ENCODE assay signal across 9 cellular contexts in genomic region chr5:177554474-177555111, GRCh38. TPM values are rescaled to one million over a fixed set of nuclear protein-coding genes. Genes with fewer than 3 reads are reported as not detected.
DNase-seq lines count a peak whose midpoint lies in the region; ATAC-seq, FAIRE-seq and TF ChIP-seq lines count a peak whose summit lies in the region.
"Had no signal": no experiment of that assay in that cellular context is flagged by ENCODE, and none has a peak within 500 bp of the region (broad histone marks: within the 10 kb centered on the region; RNA-seq: fewer than 3 reads in every experiment).

Gene FAM193B (minus strand): TSS chr5:177554563. CDS start chr5:177554458, 105 bp downstream.

- BruUV-seq in HepG2 (replicated peaks; lab: Mats Ljungman, UMichigan), result TSS peak; percentile 39

- TF ChIP-seq EP300 in HepG2 (IDR thresholded peaks at IDR 0.05; ENCODE audit: low read depth in 2 of 2, low read length in 2 of 2) (no peak), HepG2 (CRISPR knock-in tag; IDR thresholded peaks at IDR 0.05; ENCODE audit: borderline replicate concordance) (no peak; the same call in 1 of the 2 replicates)

- peak; percentile 45 for TF ChIP-seq CTCF in HepG2 (CRISPR knock-in tag; IDR thresholded peaks at IDR 0.05)

- DNase-seq in GM19240 (ENCODE audit: insufficient read length, low spot score) (peak; percentile 100), NCI-H69 (lab: John Stamatoyannopoulos, UW) (peak; percentile 97), HepG2 (ENCODE audit: low spot score) (peak; percentile 85)
- peak; percentile 91 to 94 for DNase-seq in activated CD4-positive, alpha-beta T cell treated with anti-CD3 and anti-CD28 coated beads, Interleukin-2, amount 50 U/mL, for 24 hours (ENCODE audit: low read depth in 1 of 2, low spot score in 1 of 2)
- DNase-seq in stimulated activated CD4-positive, alpha-beta T cell treated with anti-CD3 and anti-CD28 coated beads, Interleukin-2, amount 100 ng/mL, for 48 hours, result peak; percentile 93 to 94

- peaks cover 34% of the 10 kb centered on the region for H3K36me3 ChIP-seq in BLaER1
- peaks cover 5 to 18% of the 10 kb centered on the region in 2 experiments; a peak in 4 of 5 replicates for H3K36me3 ChIP-seq in HepG2 (replicated peaks in 1 of 2; ENCODE audit: control insufficient read depth in 1 of 2, insufficient read depth in 2 of 2, low read length in 2 of 2)

- peaks cover 46% of the 10 kb centered on the region for H4K20me1 ChIP-seq in BLaER1
- H4K20me1 ChIP-seq in HepG2 (ENCODE audit: insufficient read depth, low read length), result peaks cover 7% of the 10 kb centered on the region; the same call in 1 of the 2 replicates

- peak; percentile 67 for ATAC-seq in HG03457 (IDR thresholded peaks at IDR 0.05; ENCODE audit: unreplicated experiment)
- ATAC-seq in HepG2, result peak; percentile 78

- H3K27me3 ChIP-seq in BLaER1 (no peaks in the 10 kb centered on the region), HepG2 (ENCODE audit: control insufficient read depth in 1 of 2, insufficient read depth in 2 of 2, low read length in 2 of 2) (no peaks in the 10 kb centered on the region)

- FAIRE-seq in HepG2 (lab: Jason Lieb, UNC), result peak; percentile 50
- FAIRE-seq: islet of Langerhans had no signal

- H3K4me1 ChIP-seq in BLaER1, result peaks cover 27% of the 10 kb centered on the region
- peaks cover 59% of the 10 kb centered on the region for H3K4me1 ChIP-seq in HepG2 (ENCODE audit: insufficient read depth, low read length)

- H3K9ac ChIP-seq in BLaER1 (peak within 1 kb of the TSS; percentile 94), HepG2 (ENCODE audit: insufficient read depth, low read depth, low read length) (peak within 1 kb of the TSS; percentile 86)

- no peak for TF ChIP-seq POLR2A in HepG2 (IDR thresholded peaks at IDR 0.05; ENCODE audit: insufficient read depth in 1 of 2, low read depth in 2 of 2, low read length in 2 of 2)

- H3K9me3 ChIP-seq in BLaER1, result no peaks in the 10 kb centered on the region
- no peaks in the 10 kb centered on the region for H3K9me3 ChIP-seq in HepG2 (ENCODE audit: low read length)

- H2AFZ ChIP-seq in HepG2 (ENCODE audit: low read length), result peak within 1 kb of the TSS; percentile 59

- no peak for TF ChIP-seq RAD21 in HepG2 (CRISPR knock-in tag; IDR thresholded peaks at IDR 0.05)

- H3K27me3 Mint-ChIP-seq in dendritic cell treated with granulocyte-macrophage colony-stimulating factor and Interleukin-4, amounts not matched to agents 40 ng/mL and 50 ng/mL, for 4 days, result peaks cover 2% of the 10 kb centered on the region

- H3K27ac ChIP-seq in BLaER1, result peak within 1 kb of the TSS; percentile 92
- peak within 1 kb of the TSS; percentile 56 for H3K27ac ChIP-seq in HepG2 (ENCODE audit: extremely low read length, insufficient read depth, low read length)

- peaks cover 32% of the 10 kb centered on the region for H3K4me1 Mint-ChIP-seq in dendritic cell treated with granulocyte-macrophage colony-stimulating factor and Interleukin-4, amounts not matched to agents 40 ng/mL and 50 ng/mL, for 4 days (ENCODE audit: low read depth)

- CTCF ChIA-PET in HepG2 (lab: Yijun Ruan, JAX; ENCODE audit: low intra/inter-chr PET ratio, low total read pairs), result no interaction called here

- peaks cover 25% of the 10 kb centered on the region for H3K36me3 Mint-ChIP-seq in dendritic cell treated with granulocyte-macrophage colony-stimulating factor and Interleukin-4, amounts not matched to agents 40 ng/mL and 50 ng/mL, for 4 days (ENCODE audit: low read depth)

- H3K9me3 Mint-ChIP-seq in dendritic cell treated with granulocyte-macrophage colony-stimulating factor and Interleukin-4, amounts not matched to agents 40 ng/mL and 50 ng/mL, for 4 days, result no peaks in the 10 kb centered on the region

- WGBS in HepG2 (ENCODE audit: low lambda C conversion rate), result 22% methylated on average over 20 of the region's 49 CpGs

- intact Hi-C loops in dendritic cell treated with granulocyte-macrophage colony-stimulating factor and Interleukin-4, amounts not matched to agents 40 ng/mL and 50 ng/mL, for 4 days (cut with micrococcal nuclease), result loop anchor here (1.0 to 5.0 kb wide), 2 partner anchors 37 to 43 kb away; no protein-coding TSS in a partner anchor
- intact Hi-C loops in HepG2 (cut with micrococcal nuclease; ENCODE audit: unreplicated experiment), result loop anchor here (5.0 kb wide), 1 partner anchor 37 kb away; the partner anchor contains the start of gene DDX41

- H3K4me2 ChIP-seq in BLaER1, result peak within 1 kb of the TSS; percentile 92
- peak within 1 kb of the TSS; percentile 88 for H3K4me2 ChIP-seq in HepG2 (ENCODE audit: low read depth, low read length)

- peak within 1 kb of the TSS; percentile 81 for H3K4me3 Mint-ChIP-seq in dendritic cell treated with granulocyte-macrophage colony-stimulating factor and Interleukin-4, amounts not matched to agents 40 ng/mL and 50 ng/mL, for 4 days

- in situ Hi-C loops in HepG2 (cut with HindIII; ENCODE audit: extremely low pct_ligation_motif_present, low pct_unique_long_range_greater_than_20kb), result no loop called here

- POLR2A ChIA-PET in HepG2 (lab: Yijun Ruan, JAX), result interaction anchor here (1.0 kb wide), 1 partner anchor 38 kb away, joined by 4 read pairs; the partner anchor contains the start of gene TMED9

- peak within 1 kb of the TSS; percentile 56 for H3K27ac Mint-ChIP-seq in dendritic cell treated with granulocyte-macrophage colony-stimulating factor and Interleukin-4, amounts not matched to agents 40 ng/mL and 50 ng/mL, for 4 days

- H3K4me3 ChIP-seq in BLaER1 (peak within 1 kb of the TSS; percentile 97), HepG2 (replicated peaks in 1 of 3; ENCODE audit: insufficient read depth in 1 of 3, low read depth in 2 of 3, low read length in 3 of 3) (peak within 1 kb of the TSS; percentile 96 to 98 (median 98))

- H3K79me2 ChIP-seq in HepG2 (ENCODE audit: insufficient read depth, low read length), result peaks cover 48% of the 10 kb centered on the region

TF ChIP-seq in HepG2, 621 proteins besides CTCF, POLR2A, EP300 and RAD21 (continues in another document):
- TF ChIP-seq HINFP (CRISPR knock-in tag; IDR thresholded peaks at IDR 0.05; ENCODE audit: low read depth) (no peak), ZNF335 (CRISPR knock-in tag; IDR thresholded peaks at IDR 0.05) (no peak), FOXK1 (CRISPR knock-in tag; IDR thresholded peaks at IDR 0.05; ENCODE audit: borderline replicate concordance, low read depth) (peak; percentile 81; the same call in 1 of the 2 replicates), MAZ (IDR thresholded peaks at IDR 0.05; ENCODE audit: borderline replicate concordance, low read depth, low read length) (no peak), MAZ (CRISPR knock-in tag; IDR thresholded peaks at IDR 0.05; ENCODE audit: low read depth) (peak; percentile 29; the same call in 1 of the 2 replicates), ZNF207 (IDR thresholded peaks at IDR 0.05; ENCODE audit: borderline replicate concordance) (no peak), POLR2AphosphoS5 (IDR thresholded peaks at IDR 0.05; ENCODE audit: low read depth, low read length) (no peak), ZNF775 (CRISPR knock-in tag; IDR thresholded peaks at IDR 0.05; ENCODE audit: borderline replicate concordance) (no peak), ZNF30 (CRISPR knock-in tag; IDR thresholded peaks at IDR 0.05) (no peak), HES4 (CRISPR knock-in tag; IDR thresholded peaks at IDR 0.05; ENCODE audit: borderline replicate concordance) (no peak), WIZ (CRISPR knock-in tag; IDR thresholded peaks at IDR 0.05) (no peak)

RNA-seq across cellular contexts. Expression of gene FAM193B, which starts in this region (rescaled TPM):
- 6.4 and 21.2 TPM in 2 replicates for total RNA-seq in HepG2 (2016; rRNA removed; fragmentation: Illumina TruSeq; extraction: Trizol)
- 25.5 and 27.8 TPM in 2 replicates for total RNA-seq in HepG2 (2016; cell fraction: cytosol; rRNA removed; fragmentation: Illumina TruSeq; extraction: Trizol; ENCODE audit: low read depth)
- 7.4 and 21.9 TPM in 2 replicates for total RNA-seq in HepG2 (2016; cell fraction: insoluble cytoplasmic fraction; rRNA removed; fragmentation: Illumina TruSeq; extraction: Trizol)
- total RNA-seq in HepG2 (2016; cell fraction: membrane; rRNA removed; fragmentation: Illumina TruSeq; extraction: Trizol), result 15.5 and 19.0 TPM in 2 replicates
- 20.2 and 30.4 TPM in 2 replicates for total RNA-seq in HepG2 (2016; cell fraction: nucleus; rRNA removed; fragmentation: Illumina TruSeq; extraction: Trizol)
- polyA plus RNA-seq in HepG2 (2011; rRNA removed), result 40.9 and 42.5 TPM in 2 replicates
- 9.5 and 15.2 TPM in 2 replicates for polyA plus RNA-seq in HepG2 (2011; cell fraction: cytosol; rRNA removed)
- polyA plus RNA-seq in HepG2 (2011; cell fraction: nucleus; rRNA removed), result 123 and 139 TPM in 2 replicates
- 23.0 and 27.4 TPM in 2 replicates for polyA plus RNA-seq in HepG2 (2012)
- 5.1 and 5.6 TPM in 2 replicates for polyA plus RNA-seq in HepG2 (2016; cell fraction: cytosol; fragmentation: Illumina TruSeq; extraction: Trizol; ENCODE audit: low read depth)
- 11.6 and 13.7 TPM in 2 replicates for polyA plus RNA-seq in HepG2 (2016; cell fraction: insoluble cytoplasmic fraction; fragmentation: Illumina TruSeq; extraction: Trizol; ENCODE audit: low read depth)
- 9.2 and 10.8 TPM in 2 replicates for polyA plus RNA-seq in HepG2 (2016; cell fraction: membrane; fragmentation: Illumina TruSeq; extraction: Trizol; ENCODE audit: low read depth)
- 87.5 and 114 TPM in 2 replicates for polyA plus RNA-seq in HepG2 (2016; cell fraction: nucleus; fragmentation: Illumina TruSeq; extraction: Trizol; ENCODE audit: insufficient read depth, low read depth)
- 19.8 and 23.5 TPM in 2 replicates for polyA minus RNA-seq in HepG2 (2011; rRNA and poly(A)+ RNA removed; ENCODE audit: low replicate concordance)
- 8.1 and 15.7 TPM in 2 replicates for polyA minus RNA-seq in HepG2 (2011; cell fraction: cytosol; rRNA and poly(A)+ RNA removed)
- 24.2 and 37.9 TPM in 2 replicates for polyA minus RNA-seq in HepG2 (2011; cell fraction: nucleus; rRNA and poly(A)+ RNA removed)

Comparison
In these comparisons a context has a peak if more than half of its experiments do, and no peak if none do; other contexts are left out.
1. Peak in every context shown above with its lines: DNase-seq, ATAC-seq, H3K4me3 ChIP-seq and H3K27ac ChIP-seq.